25 cellular contexts compared by ENCODE assay signal in genomic region chr14:78130356-78130755, GRCh38. TPM values are rescaled to one million over a fixed set of nuclear protein-coding genes. Genes with fewer than 3 reads are reported as not detected.
"Had no signal": no experiment of that assay in that cellular context is flagged by ENCODE, and none has a peak within 500 bp of the region (broad histone marks: within the 10 kb centered on the region; RNA-seq: fewer than 3 reads in every experiment).

No MANE protein-coding gene starts in this region.

- H3K4me1 ChIP-seq: gastrocnemius medialis, heart right ventricle, parathyroid adenoma, psoas muscle, sigmoid colon, transverse colon had no signal

- H3K27ac Mint-ChIP-seq: endodermal cell; natural killer cell treated with Interleukin-12 subunit alpha and Interleukin-12 subunit beta and Interleukin-15 and Interleukin-18, amount 100 ng/mL, for 72 hours; neural progenitor cell had no signal

- H3K36me3 Mint-ChIP-seq: neural progenitor cell had no signal

- H3K27me3 ChIP-seq: gastrocnemius medialis, neural progenitor cell, sigmoid colon, stomach, transverse colon had no signal

- FAIRE-seq: endothelial cell of umbilical vein had no signal

- H3K4me3 Mint-ChIP-seq: endodermal cell; natural killer cell treated with Interleukin-12 subunit alpha and Interleukin-12 subunit beta and Interleukin-15 and Interleukin-18, amount 100 ng/mL, for 72 hours; neural progenitor cell had no signal

- H3K9me3 Mint-ChIP-seq: endodermal cell, neural progenitor cell had no signal

- H3K27ac ChIP-seq: coronary artery, gastrocnemius medialis, heart right ventricle, neural progenitor cell, parathyroid adenoma, psoas muscle, sigmoid colon, skin epidermis, stomach, thoracic aorta, transverse colon had no signal

- DNase-seq: effector CD4-positive, alpha-beta T cell; endodermal cell; gastrocnemius medialis; heart right ventricle; islet precursor cell; left colon; left ventricle myocardium superior; mesenchymal stem cell; midbrain; nucleus accumbens; psoas muscle; sigmoid colon; stimulated activated CD4-positive, alpha-beta T cell treated with anti-CD3 and anti-CD28 coated beads, Interleukin-12 subunit alpha, Interleukin-12 subunit beta, amount 100 ng/mL, for 4 hours; stimulated activated naive CD4-positive, alpha-beta T cell; stomach; substantia nigra; transverse colon had no signal

- ATAC-seq: esophagus mucosa; gastrocnemius medialis; heart right ventricle; left colon; left ventricle myocardium superior; natural killer cell treated with Interleukin-12 subunit alpha and Interleukin-12 subunit beta and Interleukin-15 and Interleukin-18, amount 100 ng/mL, for 72 hours; psoas muscle had no signal

RNA-seq across cellular contexts. Expression of gene NRXN3, which starts 39.8 kb away (rescaled TPM):
- total RNA-seq: natural killer cell treated with Interleukin-12 subunit alpha and Interleukin-12 subunit beta and Interleukin-15 and Interleukin-18, amount 100 ng/mL, for 72 hours had no signal
